Comparison of ENCODE assay signal across 1 cellular context in the genomic region with DNA sequence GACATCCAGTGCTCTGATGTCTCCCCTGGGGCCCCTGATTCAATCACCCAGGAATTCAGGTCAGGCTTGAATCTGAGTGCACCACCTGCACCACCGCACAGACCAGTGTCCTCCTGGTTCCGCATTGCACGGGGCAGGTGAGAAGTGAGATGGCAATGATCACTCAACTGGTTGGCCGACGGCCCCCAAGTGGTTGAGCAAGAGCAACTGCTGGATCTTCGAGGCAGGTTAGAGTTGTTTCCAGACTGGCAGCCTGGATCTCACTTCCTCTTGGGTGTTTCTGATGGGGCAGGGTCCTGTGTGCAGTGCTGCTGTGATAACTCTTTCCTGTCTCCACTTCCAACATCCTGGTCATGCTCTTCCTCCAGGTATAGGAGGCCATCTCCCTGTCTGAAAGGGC.
TF ChIP-seq lines count a peak whose summit lies in the region.

No MANE protein-coding gene starts in this region.

TF ChIP-seq in GM23338, 12 proteins besides CTCF, POLR2A, EP300 and RAD21 (continued from another document):
- TF ChIP-seq, protein P1, sequence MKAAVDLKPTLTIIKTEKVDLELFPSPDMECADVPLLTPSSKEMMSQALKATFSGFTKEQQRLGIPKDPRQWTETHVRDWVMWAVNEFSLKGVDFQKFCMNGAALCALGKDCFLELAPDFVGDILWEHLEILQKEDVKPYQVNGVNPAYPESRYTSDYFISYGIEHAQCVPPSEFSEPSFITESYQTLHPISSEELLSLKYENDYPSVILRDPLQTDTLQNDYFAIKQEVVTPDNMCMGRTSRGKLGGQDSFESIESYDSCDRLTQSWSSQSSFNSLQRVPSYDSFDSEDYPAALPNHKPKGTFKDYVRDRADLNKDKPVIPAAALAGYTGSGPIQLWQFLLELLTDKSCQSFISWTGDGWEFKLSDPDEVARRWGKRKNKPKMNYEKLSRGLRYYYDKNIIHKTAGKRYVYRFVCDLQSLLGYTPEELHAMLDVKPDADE (IDR thresholded peaks at IDR 0.05) = no peak
- TF ChIP-seq ZNF331 (CRISPR knock-in tag; IDR thresholded peaks at IDR 0.05; ENCODE audit: low read depth) (no peak), ZNF114 (CRISPR knock-in tag; IDR thresholded peaks at IDR 0.05) (no peak), STAT1 (IDR thresholded peaks at IDR 0.05; ENCODE audit: unreplicated experiment) (no peak)
- TF ChIP-seq, protein P2, sequence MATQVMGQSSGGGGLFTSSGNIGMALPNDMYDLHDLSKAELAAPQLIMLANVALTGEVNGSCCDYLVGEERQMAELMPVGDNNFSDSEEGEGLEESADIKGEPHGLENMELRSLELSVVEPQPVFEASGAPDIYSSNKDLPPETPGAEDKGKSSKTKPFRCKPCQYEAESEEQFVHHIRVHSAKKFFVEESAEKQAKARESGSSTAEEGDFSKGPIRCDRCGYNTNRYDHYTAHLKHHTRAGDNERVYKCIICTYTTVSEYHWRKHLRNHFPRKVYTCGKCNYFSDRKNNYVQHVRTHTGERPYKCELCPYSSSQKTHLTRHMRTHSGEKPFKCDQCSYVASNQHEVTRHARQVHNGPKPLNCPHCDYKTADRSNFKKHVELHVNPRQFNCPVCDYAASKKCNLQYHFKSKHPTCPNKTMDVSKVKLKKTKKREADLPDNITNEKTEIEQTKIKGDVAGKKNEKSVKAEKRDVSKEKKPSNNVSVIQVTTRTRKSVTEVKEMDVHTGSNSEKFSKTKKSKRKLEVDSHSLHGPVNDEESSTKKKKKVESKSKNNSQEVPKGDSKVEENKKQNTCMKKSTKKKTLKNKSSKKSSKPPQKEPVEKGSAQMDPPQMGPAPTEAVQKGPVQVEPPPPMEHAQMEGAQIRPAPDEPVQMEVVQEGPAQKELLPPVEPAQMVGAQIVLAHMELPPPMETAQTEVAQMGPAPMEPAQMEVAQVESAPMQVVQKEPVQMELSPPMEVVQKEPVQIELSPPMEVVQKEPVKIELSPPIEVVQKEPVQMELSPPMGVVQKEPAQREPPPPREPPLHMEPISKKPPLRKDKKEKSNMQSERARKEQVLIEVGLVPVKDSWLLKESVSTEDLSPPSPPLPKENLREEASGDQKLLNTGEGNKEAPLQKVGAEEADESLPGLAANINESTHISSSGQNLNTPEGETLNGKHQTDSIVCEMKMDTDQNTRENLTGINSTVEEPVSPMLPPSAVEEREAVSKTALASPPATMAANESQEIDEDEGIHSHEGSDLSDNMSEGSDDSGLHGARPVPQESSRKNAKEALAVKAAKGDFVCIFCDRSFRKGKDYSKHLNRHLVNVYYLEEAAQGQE (IDR thresholded peaks at IDR 0.05; ENCODE audit: unreplicated experiment) = no peak
